32 cellular contexts compared by ENCODE assay signal in genomic region chr18:39939209-39939608, GRCh38.
"Had no signal": no experiment of that assay in that cellular context is flagged by ENCODE, and none has a peak within 500 bp of the region (broad histone marks: within the 10 kb centered on the region; RNA-seq: fewer than 3 reads in every experiment).

No MANE protein-coding gene starts in this region.

- DNase-seq: activated CD4-positive, alpha-beta T cell treated with anti-CD3 and anti-CD28 coated beads, Interleukin-2, amount 10 ng/mL, durations not matched to agents 24 days and 14 days; activated CD4-positive, alpha-beta T cell treated with anti-CD3 and anti-CD28 coated beads, Interleukin-2, amount 50 U/mL, for 4 hours; activated CD8-positive, alpha-beta T cell treated with anti-CD3 and anti-CD28 coated beads for 36 hours; activated gamma-delta T cell; activated naive CD4-positive, alpha-beta T cell treated with Interleukin-2 at 50 U/mL for 16 hours; activated naive CD8-positive, alpha-beta T cell treated with anti-CD3 and anti-CD28 coated beads, Interleukin-2, amount 10 ng/mL, durations not matched to agents 7 days and 5 days; activated T-cell treated with anti-CD3 and anti-CD28 coated beads, Interleukin-2, amount 50 U/mL, for 1 hour; activated T-cell treated with anti-CD3 and anti-CD28 coated beads, Interleukin-2, amount 50 U/mL, for 72 hours; Kasumi-1; KBM-7; NCI-H1092 treated with DMSO at 0.1 percent for 48 hours; NCI-H146; NCI-H187; NCI-H2029 treated with DMSO at 0.1 percent for 48 hours; NCI-H2107; NCI-H2171; NCI-H510A; NCI-H748 treated with DMSO at 0.1 percent for 48 hours; SHP77 treated with DMSO at 0.1 percent for 48 hours; SW 1271 had no signal

- H3K4me3 Mint-ChIP-seq: activated CD4-positive, alpha-beta T cell treated with anti-CD3 and anti-CD28 coated beads, Interleukin-2, amount 10 ng/mL, durations not matched to agents 24 days and 14 days; activated CD8-positive, alpha-beta T cell treated with anti-CD3 and anti-CD28 coated beads for 36 hours; activated naive CD4-positive, alpha-beta T cell treated with anti-CD3 and anti-CD28 coated beads, Interleukin-2, amount 50 U/mL, for 24 hours; activated naive CD8-positive, alpha-beta T cell treated with anti-CD3 and anti-CD28 coated beads, Interleukin-2, amount 10 ng/mL, durations not matched to agents 7 days and 5 days; activated T-cell treated with anti-CD3 and anti-CD28 coated beads, Interleukin-2, amount 50 U/mL, for 72 hours; IgD-negative memory B cell; T-helper 2 cell treated with Interferon-gamma antibody and Interleukin-4, amounts not matched to agents 5 μg/mL and 100 μg/mL, for 36 hours had no signal

- H3K36me3 Mint-ChIP-seq: activated naive CD4-positive, alpha-beta T cell treated with anti-CD3 and anti-CD28 coated beads, Interleukin-2, amount 50 U/mL, for 24 hours; activated naive CD8-positive, alpha-beta T cell treated with anti-CD3 and anti-CD28 coated beads, Interleukin-2, amount 10 ng/mL, durations not matched to agents 7 days and 5 days; IgD-negative memory B cell had no signal

- FAIRE-seq: astrocyte, TTC549 had no signal

- H3K27me3 ChIP-seq: adrenal gland, body of pancreas, breast epithelium, SJSA1 had no signal

- H3K9me3 ChIP-seq: adrenal gland, body of pancreas, breast epithelium, SJSA1 had no signal

- H3K4me3 ChIP-seq: adrenal gland, body of pancreas, breast epithelium, SJSA1 had no signal

- H3K4me1 ChIP-seq: adrenal gland, body of pancreas, breast epithelium, SJSA1 had no signal

- H3K27ac ChIP-seq: adrenal gland, body of pancreas, breast epithelium, SJSA1 had no signal

- H3K27ac Mint-ChIP-seq: activated CD4-positive, alpha-beta T cell treated with anti-CD3 and anti-CD28 coated beads, Interleukin-2, amount 10 ng/mL, durations not matched to agents 24 days and 14 days; activated CD8-positive, alpha-beta T cell treated with anti-CD3 and anti-CD28 coated beads for 36 hours; activated naive CD4-positive, alpha-beta T cell treated with anti-CD3 and anti-CD28 coated beads, Interleukin-2, amount 50 U/mL, for 24 hours; activated naive CD8-positive, alpha-beta T cell treated with anti-CD3 and anti-CD28 coated beads, Interleukin-2, amount 10 ng/mL, durations not matched to agents 7 days and 5 days; activated T-cell treated with anti-CD3 and anti-CD28 coated beads, Interleukin-2, amount 50 U/mL, for 72 hours; activated T-helper 2 cell treated with anti-CD3 and anti-CD28 coated beads, Interferon-gamma antibody, Interleukin-2, Interleukin-4, amounts not matched to agents 10 μg/mL and 5 μg/mL and 100 μg/mL, durations not matched to agents 14 hours and 24 hours and 36 hours; IgD-negative memory B cell; T-helper 2 cell treated with Interferon-gamma antibody and Interleukin-4, amounts not matched to agents 5 μg/mL and 100 μg/mL, for 36 hours had no signal

- H3K36me3 ChIP-seq: adrenal gland, breast epithelium, SJSA1 had no signal

- H3K4me1 Mint-ChIP-seq: activated naive CD4-positive, alpha-beta T cell treated with anti-CD3 and anti-CD28 coated beads, Interleukin-2, amount 50 U/mL, for 24 hours; activated naive CD8-positive, alpha-beta T cell treated with anti-CD3 and anti-CD28 coated beads, Interleukin-2, amount 10 ng/mL, durations not matched to agents 7 days and 5 days; IgD-negative memory B cell had no signal

- ATAC-seq: activated CD8-positive, alpha-beta T cell treated with anti-CD3 and anti-CD28 coated beads for 36 hours; activated T-cell treated with anti-CD3 and anti-CD28 coated beads, Interleukin-2, amount 50 U/mL, for 72 hours; body of pancreas; Panc1; SK-N-SH treated with all-trans-retinoic acid at 6 μM for 48 hours had no signal

- H3K27me3 Mint-ChIP-seq: activated CD4-positive, alpha-beta T cell treated with anti-CD3 and anti-CD28 coated beads, Interleukin-2, amount 10 ng/mL, durations not matched to agents 24 days and 14 days; activated CD8-positive, alpha-beta T cell treated with anti-CD3 and anti-CD28 coated beads for 36 hours; activated naive CD4-positive, alpha-beta T cell treated with anti-CD3 and anti-CD28 coated beads, Interleukin-2, amount 50 U/mL, for 24 hours; activated naive CD8-positive, alpha-beta T cell treated with anti-CD3 and anti-CD28 coated beads, Interleukin-2, amount 10 ng/mL, durations not matched to agents 7 days and 5 days; IgD-negative memory B cell had no signal
